1 cellular context compared by ENCODE assay signal in genomic region chr3:156492801-156493261, GRCh38.
TF ChIP-seq lines count a peak whose summit lies in the region.

No MANE protein-coding gene starts in this region.

TF ChIP-seq in SK-N-SH treated with all-trans-retinoic acid at 6 μM for 48 hours, 23 proteins besides CTCF, POLR2A, EP300 and RAD21 (continued from another document):
- no peak for TF ChIP-seq TSHZ2 (CRISPR knock-in tag; IDR thresholded peaks at IDR 0.05)
- TF ChIP-seq SNAI2 (CRISPR knock-in tag; IDR thresholded peaks at IDR 0.05) = no peak
